In the genomic region with DNA sequence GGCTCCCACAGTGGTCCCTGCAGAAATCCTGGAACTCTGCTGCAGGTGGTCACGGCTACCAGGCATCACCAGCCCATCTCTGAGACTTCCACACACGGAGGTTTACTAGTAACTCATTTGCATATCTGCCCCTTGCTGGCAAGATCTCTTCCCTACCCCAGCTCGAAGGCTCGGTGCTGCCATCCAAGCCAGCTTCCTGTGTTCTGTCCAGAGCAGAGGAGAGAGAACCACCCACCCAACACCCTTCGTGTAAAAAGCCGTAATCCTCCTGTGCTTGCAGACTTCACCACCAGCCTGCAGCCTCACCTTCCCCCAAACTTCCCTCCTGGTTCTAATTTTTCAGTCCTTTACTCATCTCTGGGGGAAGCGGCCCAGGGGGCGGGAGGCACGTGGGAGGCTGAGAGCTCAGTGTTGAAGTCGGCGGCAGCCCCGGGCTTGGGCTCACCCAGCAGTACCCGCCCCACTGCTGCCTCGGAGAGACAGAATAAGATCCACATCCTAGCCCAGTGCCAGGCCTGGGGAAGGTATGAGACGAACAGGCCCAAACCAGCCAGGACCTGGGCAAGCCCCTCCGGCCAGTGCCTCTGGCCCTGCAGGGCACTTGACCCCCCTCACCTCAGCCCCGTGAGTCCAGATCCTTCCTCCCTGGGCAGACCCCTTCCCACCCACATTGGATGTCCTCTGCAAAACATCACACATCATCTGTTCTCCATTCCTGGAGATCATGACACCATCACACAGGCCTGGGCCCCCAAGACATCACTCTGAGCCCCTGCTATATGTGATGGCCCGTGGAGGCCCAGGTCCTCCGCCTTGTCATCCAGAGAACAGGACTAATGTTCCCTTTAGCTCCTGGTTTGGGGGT, we compare ENCODE assay signal across 12 cellular contexts.
DNase-seq lines count a peak whose midpoint lies in the region; ATAC-seq, FAIRE-seq and TF ChIP-seq lines count a peak whose summit lies in the region.
"Had no signal": no experiment of that assay in that cellular context is flagged by ENCODE, and none has a peak within 500 bp of the region (broad histone marks: within the 10 kb centered on the region; RNA-seq: fewer than 3 reads in every experiment).

No MANE protein-coding gene starts in this region.

- H3K27ac ChIP-seq in mesendoderm (ENCODE audit: low read depth, low read length) (no peak overlapping the region), A673 (ENCODE audit: low read depth, low read length, poor library complexity, severe bottlenecking) (no peak overlapping the region)
- H3K27ac ChIP-seq in effector memory CD4-positive, alpha-beta T cell (ENCODE audit: insufficient read depth, low read length, poor library complexity, severe bottlenecking) = no peak overlapping the region
- H3K27ac ChIP-seq: foreskin keratinocyte had no signal

- no peak overlapping the region for H3K4ac ChIP-seq in mesendoderm (ENCODE audit: low read depth, low read length)

- FAIRE-seq in H54 (lab: Jason Lieb, UNC) = no peak

- no peak overlapping the region for H2BK120ac ChIP-seq in mesendoderm (ENCODE audit: low read depth, low read length)

- CTCF ChIA-PET in A673 (lab: Charles Lee) = no interaction called here

- H3K4me1 Mint-ChIP-seq in activated naive CD8-positive, alpha-beta T cell treated with anti-CD3 and anti-CD28 coated beads, Interleukin-2, amount 50 U/mL, for 24 hours = peaks cover 49% of the 10 kb centered on the region

- no CpG with 5 or more reads among the region's 19 CpGs for WGBS in mesendoderm (ENCODE audit: extremely low coverage, insufficient coverage, low lambda C conversion rate)

- H2BK15ac ChIP-seq in mesendoderm (replicated peaks; ENCODE audit: low read depth) = no peak overlapping the region

- H3K4me3 ChIP-seq in mesendoderm (ENCODE audit: low read length) (no peak overlapping the region), A673 (ENCODE audit: low read depth, low read length, poor library complexity, severe bottlenecking) (no peak overlapping the region)
- H3K4me3 ChIP-seq in effector memory CD4-positive, alpha-beta T cell (ENCODE audit: insufficient read depth, low read depth, low read length, poor library complexity, severe bottlenecking) = no peak overlapping the region
- H3K4me3 ChIP-seq: thoracic aorta had no signal

- H3K4me2 ChIP-seq in mesendoderm (ENCODE audit: low read length) = no peak overlapping the region

- TF ChIP-seq CTCF in A673 (conservative IDR thresholded peaks at IDR 0.05; ENCODE audit: low read depth, low read length) = no peak

- peak overlapping the region; percentile 76 for H3K23ac ChIP-seq in mesendoderm (ENCODE audit: low read length)

- no peak overlapping the region for H2BK5ac ChIP-seq in mesendoderm (ENCODE audit: low read length)

- H3K36me3 ChIP-seq in mesendoderm (ENCODE audit: control insufficient read depth, insufficient read depth, low read length) (no peaks in the 10 kb centered on the region), A673 (ENCODE audit: insufficient read depth, low read length, poor library complexity, severe bottlenecking) (no peaks in the 10 kb centered on the region)
- no peaks in the 10 kb centered on the region for H3K36me3 ChIP-seq in effector memory CD4-positive, alpha-beta T cell (ENCODE audit: control insufficient read depth, insufficient read depth, low read length)
- H3K36me3 ChIP-seq: thoracic aorta had no signal

- intact Hi-C loops in A673 (cut with micrococcal nuclease; ENCODE audit: unreplicated experiment) = no loop called here

- POLR2A ChIA-PET in A673 (lab: Charles Lee; ENCODE audit: low non-redundant PET) = no interaction called here

- DNase-seq in stimulated activated naive CD4-positive, alpha-beta T cell treated with Interleukin-2 at 50 U/mL for 16 hours (lab: John Stamatoyannopoulos, UW) = peak; percentile 11
- DNase-seq in stimulated activated naive CD4-positive, alpha-beta T cell (lab: John Stamatoyannopoulos, UW) = no peak
- no peak for DNase-seq in activated naive CD8-positive, alpha-beta T cell treated with anti-CD3 and anti-CD28 coated beads, Interleukin-2, amount 50 U/mL, for 24 hours
- DNase-seq in mesendoderm (no peak), H54 (ENCODE audit: insufficient read length, low spot score) (no peak), GOT3 (lab: John Stamatoyannopoulos, UW) (no peak), A673 (ENCODE audit: low spot score) (no peak)
- DNase-seq in effector memory CD4-positive, alpha-beta T cell = no peak
- DNase-seq: foreskin keratinocyte had no signal

- peaks cover 2% of the 10 kb centered on the region for H3K4me1 ChIP-seq in mesendoderm (ENCODE audit: control insufficient read depth, low read depth, low read length)
- H3K4me1 ChIP-seq in A673 (ENCODE audit: insufficient read depth, low read length, poor library complexity, severe bottlenecking) = peaks cover 4% of the 10 kb centered on the region
- peaks cover 20% of the 10 kb centered on the region for H3K4me1 ChIP-seq in effector memory CD4-positive, alpha-beta T cell (ENCODE audit: control insufficient read depth, insufficient read depth, low read length, poor library complexity, severe bottlenecking)
- H3K4me1 ChIP-seq: foreskin keratinocyte had no signal

- no peak overlapping the region for H4K8ac ChIP-seq in mesendoderm (ENCODE audit: low read depth, low read length)

- peaks cover 5% of the 10 kb centered on the region for H3K27me3 Mint-ChIP-seq in activated naive CD8-positive, alpha-beta T cell treated with anti-CD3 and anti-CD28 coated beads, Interleukin-2, amount 50 U/mL, for 24 hours

- H3K9ac ChIP-seq in mesendoderm (ENCODE audit: low read length) = no peak overlapping the region

- no peak overlapping the region for H3K56ac ChIP-seq in mesendoderm (ENCODE audit: low read length)

- H3K4me3 Mint-ChIP-seq in activated naive CD8-positive, alpha-beta T cell treated with anti-CD3 and anti-CD28 coated beads, Interleukin-2, amount 50 U/mL, for 24 hours = no peak overlapping the region
- H3K4me3 Mint-ChIP-seq: activated T-helper 1 cell treated with anti-CD3 and anti-CD28 coated beads, Interleukin-12 subunit alpha, Interleukin-12 subunit beta, Interleukin-2, Interleukin-4 antibody, amounts not matched to agents 30 ng/mL and 10 ng/mL and 1 ng/mL, durations not matched to agents 14 hours and 24 hours and 36 hours had no signal

- TF ChIP-seq POLR2A in H54 (IDR thresholded peaks at IDR 0.05; ENCODE audit: low read depth, low read length) = no peak

- H3K9me3 Mint-ChIP-seq in activated naive CD8-positive, alpha-beta T cell treated with anti-CD3 and anti-CD28 coated beads, Interleukin-2, amount 50 U/mL, for 24 hours = peaks cover 17% of the 10 kb centered on the region

- no peak overlapping the region for H2AK5ac ChIP-seq in mesendoderm (ENCODE audit: low read length)

- H3K9me3 ChIP-seq in A673 (ENCODE audit: low read depth, low read length, poor library complexity, severe bottlenecking) = peaks cover 10% of the 10 kb centered on the region
- peaks cover 7% of the 10 kb centered on the region for H3K9me3 ChIP-seq in effector memory CD4-positive, alpha-beta T cell (ENCODE audit: control insufficient read depth, low read length)

- no peak overlapping the region for H3K18ac ChIP-seq in mesendoderm (ENCODE audit: low read length)

- ATAC-seq in activated naive CD8-positive, alpha-beta T cell treated with anti-CD3 and anti-CD28 coated beads, Interleukin-2, amount 50 U/mL, for 24 hours = peak; percentile 41
- ATAC-seq: foreskin keratinocyte, Panc1 had no signal

- no peaks in the 10 kb centered on the region for H3K27me3 ChIP-seq in mesendoderm (ENCODE audit: insufficient read depth, low read length, poor library complexity)
- no peaks in the 10 kb centered on the region for H3K27me3 ChIP-seq in A673 (replicated peaks; ENCODE audit: insufficient read depth, low read depth, low read length, poor library complexity)
- H3K27me3 ChIP-seq in effector memory CD4-positive, alpha-beta T cell (replicated peaks; ENCODE audit: control insufficient read depth, insufficient read depth, low read length, poor library complexity, severe bottlenecking) = no peaks in the 10 kb centered on the region
- H3K27me3 ChIP-seq: foreskin keratinocyte had no signal

- no peak overlapping the region for H4K5ac ChIP-seq in mesendoderm (ENCODE audit: low read length)

- BruUV-seq in A673 (replicated peaks; lab: Mats Ljungman, UMichigan) = no TSS peak

- H3K79me1 ChIP-seq in mesendoderm (ENCODE audit: low read length) = no peaks in the 10 kb centered on the region

- H3K27ac Mint-ChIP-seq in activated naive CD8-positive, alpha-beta T cell treated with anti-CD3 and anti-CD28 coated beads, Interleukin-2, amount 50 U/mL, for 24 hours = peak overlapping the region; percentile 67

- H3K79me2 ChIP-seq in mesendoderm (ENCODE audit: control insufficient read depth, insufficient read depth, low read length) = no peaks in the 10 kb centered on the region

- H3K36me3 Mint-ChIP-seq in activated naive CD8-positive, alpha-beta T cell treated with anti-CD3 and anti-CD28 coated beads, Interleukin-2, amount 50 U/mL, for 24 hours (ENCODE audit: low read depth) = peaks cover 5% of the 10 kb centered on the region
